Comparison of ENCODE assay signal across 26 cellular contexts in the genomic region with DNA sequence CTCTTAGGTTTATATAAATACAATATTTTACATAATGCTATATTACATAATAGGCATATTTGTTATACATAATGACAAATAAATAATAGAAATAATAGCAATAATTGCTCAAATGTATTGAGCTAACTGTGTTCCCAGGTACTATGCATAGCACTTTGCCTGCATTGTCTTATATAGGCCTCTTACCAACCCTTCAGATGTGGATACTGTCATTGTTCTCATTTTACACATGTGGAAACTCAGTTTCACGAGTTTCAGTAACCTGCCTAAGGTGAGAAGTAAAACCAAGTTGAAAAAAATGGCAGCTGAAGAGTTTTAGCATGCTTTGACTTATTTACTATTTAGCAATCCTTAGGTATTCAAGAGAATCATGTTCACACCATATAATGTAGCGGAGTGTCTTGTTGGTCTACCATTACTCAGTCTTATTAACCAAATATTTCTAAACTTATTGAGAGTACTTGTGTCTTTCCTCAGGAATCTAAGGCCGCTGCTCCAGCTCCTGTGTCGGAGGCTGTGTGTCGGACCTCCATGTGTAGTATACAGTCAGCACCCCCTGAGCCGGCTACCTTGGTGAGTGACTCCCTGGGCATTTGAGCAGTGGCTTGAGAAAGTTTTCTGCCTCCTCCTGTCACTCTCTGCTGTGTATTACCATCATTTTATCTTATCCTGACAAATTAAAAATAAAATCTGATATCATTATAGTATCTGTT.
"Had no signal": no experiment of that assay in that cellular context is flagged by ENCODE, and none has a peak within 500 bp of the region (broad histone marks: within the 10 kb centered on the region; RNA-seq: fewer than 3 reads in every experiment).

No MANE protein-coding gene starts in this region.

- H3K27ac ChIP-seq: cardiac muscle cell had no signal

- H3K9me3 ChIP-seq: MG63 had no signal

- ATAC-seq: activated CD8-positive, alpha-beta T cell treated with anti-CD3 and anti-CD28 coated beads, Interleukin-2, amount 10 ng/mL, durations not matched to agents 7 days and 5 days; T-helper 17 cell had no signal

- DNase-seq: activated B cell treated with CpG ODN at 0.5 μM for 24 hours; activated CD4-positive, alpha-beta T cell treated with anti-CD3 and anti-CD28 coated beads for 1 hour; activated CD8-positive, alpha-beta memory T cell treated with anti-CD3 and anti-CD28 coated beads, Interleukin-2, amount 50 U/mL, for 48 hours; activated CD8-positive, alpha-beta T cell treated with anti-CD3 and anti-CD28 coated beads, Interleukin-2, amount 10 ng/mL, durations not matched to agents 7 days and 5 days; activated gamma-delta T cell; activated naive CD4-positive, alpha-beta T cell treated with anti-CD3 and anti-CD28 coated beads for 36 hours; activated T-cell treated with anti-CD3 and anti-CD28 coated beads, Interleukin-2, amount 50 U/mL, for 1 hour; amygdala; MG63; MV-4-11; NCI-H1092 treated with DMSO at 0.1 percent for 48 hours; NCI-H1417 treated with DMSO at 0.1 percent for 48 hours; NCI-H1694; NCI-H2029; NCI-H2107; NCI-H2171 treated with DMSO at 0.1 percent for 48 hours; NCI-H226; NCI-H510A; NCI-H526 treated with DMSO at 0.1 percent for 48 hours; NCI-H82; SIG-M5; T-helper 17 cell; T-helper 9 cell had no signal

- H3K27ac Mint-ChIP-seq: activated B cell treated with CpG ODN at 0.5 μM for 24 hours; activated CD8-positive, alpha-beta T cell treated with anti-CD3 and anti-CD28 coated beads, Interleukin-2, amount 10 ng/mL, durations not matched to agents 7 days and 5 days had no signal

- H3K36me3 Mint-ChIP-seq: activated naive CD8-positive, alpha-beta T cell had no signal

- H3K9me3 Mint-ChIP-seq: activated B cell treated with CpG ODN at 0.5 μM for 24 hours; activated naive CD4-positive, alpha-beta T cell treated with anti-CD3 and anti-CD28 coated beads for 36 hours; brain had no signal

- H3K4me3 Mint-ChIP-seq: activated B cell treated with CpG ODN at 0.5 μM for 24 hours; activated CD8-positive, alpha-beta T cell treated with anti-CD3 and anti-CD28 coated beads, Interleukin-2, amount 10 ng/mL, durations not matched to agents 7 days and 5 days; activated naive CD4-positive, alpha-beta T cell treated with anti-CD3 and anti-CD28 coated beads for 36 hours; activated naive CD8-positive, alpha-beta T cell; brain had no signal

- H3K27me3 Mint-ChIP-seq: activated B cell treated with CpG ODN at 0.5 μM for 24 hours; activated naive CD8-positive, alpha-beta T cell; brain; T-helper 17 cell had no signal

- H3K27me3 ChIP-seq: cardiac muscle cell, MG63 had no signal

- H3K4me1 Mint-ChIP-seq: activated B cell treated with CpG ODN at 0.5 μM for 24 hours had no signal

- H3K4me3 ChIP-seq: cardiac muscle cell, MG63 had no signal
